Comparison of ENCODE assay signal across 8 cellular contexts in the genomic region with DNA sequence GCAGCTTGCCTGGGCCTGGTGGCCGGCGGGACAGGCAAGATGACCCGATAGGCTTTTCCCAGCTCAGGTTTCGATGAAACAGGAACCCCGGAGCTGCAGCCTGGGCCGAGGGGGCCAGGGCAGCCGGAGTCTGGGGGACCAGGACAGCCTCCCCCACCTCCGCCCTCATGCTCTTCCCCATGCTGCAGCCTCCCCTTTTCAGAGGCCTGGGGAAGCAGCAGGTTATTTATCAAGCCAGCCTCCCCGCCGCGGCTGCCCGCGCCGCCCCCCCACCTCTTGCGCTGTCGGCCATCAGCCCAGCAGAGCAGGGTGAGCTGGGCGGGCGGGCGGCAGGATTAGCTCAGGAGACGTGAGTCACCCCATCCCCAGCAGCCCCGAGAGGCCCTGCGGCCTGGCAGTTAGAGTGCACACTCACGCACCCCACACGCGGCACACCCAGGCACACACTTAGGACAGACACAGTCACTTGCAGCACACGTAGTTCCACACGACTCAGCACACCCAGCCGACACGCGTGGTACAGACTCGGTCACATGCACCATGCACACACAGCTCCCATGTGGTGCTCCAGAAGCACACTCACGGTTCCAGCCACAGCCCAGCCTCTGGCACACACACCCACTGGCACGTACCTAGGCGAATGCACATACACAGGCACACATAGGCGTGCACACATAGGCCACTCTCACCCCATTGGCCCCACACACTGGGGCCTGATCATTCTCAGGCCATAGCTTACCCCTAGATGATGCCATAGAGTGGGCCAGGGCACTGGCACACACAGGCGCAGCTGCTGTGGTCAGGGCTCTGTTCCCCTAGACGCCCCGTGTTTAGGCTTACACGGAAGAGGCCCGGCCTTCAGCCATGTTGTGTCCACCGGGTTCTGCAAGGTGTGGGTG. TPM values are rescaled to one million over a fixed set of nuclear protein-coding genes. Genes with fewer than 3 reads are reported as not detected.
DNase-seq lines count a peak whose midpoint lies in the region; ATAC-seq and TF ChIP-seq lines count a peak whose summit lies in the region.

No MANE protein-coding gene starts in this region.

- H3K4me3 ChIP-seq in choroid plexus epithelial cell (ENCODE audit: low read depth, low read length): no peak overlapping the region

- peak overlapping the region; percentile 100 for H3K27ac ChIP-seq in temporal lobe (ENCODE audit: low read depth, low read length)

- peak; percentile 21 for ATAC-seq in GM19351 (IDR thresholded peaks at IDR 0.05; ENCODE audit: unreplicated experiment)
- no peak for ATAC-seq in HG03521 (IDR thresholded peaks at IDR 0.05; ENCODE audit: unreplicated experiment)

- peak; percentile 84 for DNase-seq in AG09319 (ENCODE audit: extremely low read depth, low read depth)
- peak; percentile 89 for DNase-seq in NOMO-1 treated with DMSO at 0.1 percent for 48 hours (lab: John Stamatoyannopoulos, UW; ENCODE audit: unreplicated experiment)
- DNase-seq in choroid plexus epithelial cell (ENCODE audit: low read depth): peak; percentile 93
- DNase-seq in medulla oblongata (ENCODE audit: extremely low spot score): peak; percentile 75
- no peak for DNase-seq in activated naive CD4-positive, alpha-beta T cell (lab: John Stamatoyannopoulos, UW)

- TF ChIP-seq CTCF in AG09319 (IDR thresholded peaks at IDR 0.05; ENCODE audit: low read depth, low read length) (no peak), choroid plexus epithelial cell (conservative IDR thresholded peaks at IDR 0.05; ENCODE audit: low read depth, low read length) (no peak)

RNA-seq across cellular contexts. Expression of gene CXXC5, which starts 13.0 kb away (rescaled TPM):
- 33.4 TPM for total RNA-seq in temporal lobe

Comparison
In these comparisons a context has a peak if more than half of its experiments do, and no peak if none do; other contexts are left out.
1. DNase-seq: peak in AG09319 (single experiment), NOMO-1 treated with DMSO at 0.1 percent for 48 hours (single experiment), choroid plexus epithelial cell (single experiment) and medulla oblongata (single experiment); none in activated naive CD4-positive, alpha-beta T cell (0 of 4).